In the genomic region with DNA sequence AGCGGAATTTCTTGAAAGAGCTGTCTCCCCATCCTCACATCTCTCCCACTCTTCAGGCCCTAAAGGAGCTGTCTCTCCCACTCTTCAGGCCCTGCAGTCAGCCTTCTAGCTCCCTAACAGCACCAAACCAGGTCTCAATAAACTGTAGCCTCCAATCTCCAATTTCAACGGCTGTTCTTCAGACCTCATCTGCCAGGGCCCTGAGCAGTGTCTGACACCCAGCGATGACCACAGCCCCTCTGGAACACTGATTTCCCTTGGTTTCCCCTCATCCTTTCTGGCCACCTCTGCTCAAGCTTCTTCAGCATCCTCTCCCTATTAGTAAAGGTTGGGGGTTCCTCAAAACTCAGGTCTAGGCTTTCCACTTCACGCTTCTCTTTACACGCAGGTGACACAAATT, we compare ENCODE assay signal across 16 cellular contexts. TPM values are rescaled to one million over a fixed set of nuclear protein-coding genes. Genes with fewer than 3 reads are reported as not detected.
DNase-seq lines count a peak whose midpoint lies in the region; ATAC-seq and TF ChIP-seq lines count a peak whose summit lies in the region.
"Had no signal": no experiment of that assay in that cellular context is flagged by ENCODE, and none has a peak within 500 bp of the region (broad histone marks: within the 10 kb centered on the region; RNA-seq: fewer than 3 reads in every experiment).

No MANE protein-coding gene starts in this region.

- peaks cover 9% of the 10 kb centered on the region for H3K36me3 Mint-ChIP-seq in endothelial cell (ENCODE audit: low read depth, unreplicated experiment)
- H3K36me3 Mint-ChIP-seq in stimulated activated effector memory CD8-positive, alpha-beta T cell treated with anti-CD3 and anti-CD28 coated beads, Interleukin-12 subunit alpha, Interleukin-12 subunit beta, amount 100 ng/mL, for 72 hours: no peaks in the 10 kb centered on the region

- H3K27ac Mint-ChIP-seq in endothelial cell (ENCODE audit: unreplicated experiment): no peak overlapping the region
- H3K27ac Mint-ChIP-seq in stimulated activated effector memory CD8-positive, alpha-beta T cell treated with anti-CD3 and anti-CD28 coated beads, Interleukin-12 subunit alpha, Interleukin-12 subunit beta, amount 100 ng/mL, for 72 hours: peak overlapping the region; percentile 7

- POLR2A ChIA-PET in A673 (lab: Charles Lee; ENCODE audit: low non-redundant PET): interaction anchor here (0.5 kb wide), 1 partner anchor 23 kb away, joined by 3 read pairs; no protein-coding TSS in a partner anchor

- H3K27me3 ChIP-seq in Peyer's patch (no peaks in the 10 kb centered on the region), A673 (replicated peaks; ENCODE audit: insufficient read depth, low read depth, low read length, poor library complexity) (no peaks in the 10 kb centered on the region)
- H3K27me3 ChIP-seq: adrenal gland, colonic mucosa, ovary had no signal

- H3K4me3 ChIP-seq in Peyer's patch (no peak overlapping the region), A673 (ENCODE audit: low read depth, low read length, poor library complexity, severe bottlenecking) (no peak overlapping the region)
- H3K4me3 ChIP-seq: adrenal gland, colonic mucosa, lower lobe of right lung, ovary had no signal

- peaks cover 30% of the 10 kb centered on the region for H3K4me1 Mint-ChIP-seq in endothelial cell (ENCODE audit: unreplicated experiment)
- peaks cover 40% of the 10 kb centered on the region for H3K4me1 Mint-ChIP-seq in stimulated activated effector memory CD8-positive, alpha-beta T cell treated with anti-CD3 and anti-CD28 coated beads, Interleukin-12 subunit alpha, Interleukin-12 subunit beta, amount 100 ng/mL, for 72 hours

- no peaks in the 10 kb centered on the region for H3K9me3 Mint-ChIP-seq in endothelial cell (ENCODE audit: unreplicated experiment)
- no peaks in the 10 kb centered on the region for H3K9me3 Mint-ChIP-seq in stimulated activated effector memory CD8-positive, alpha-beta T cell treated with anti-CD3 and anti-CD28 coated beads, Interleukin-12 subunit alpha, Interleukin-12 subunit beta, amount 100 ng/mL, for 72 hours

- H3K27ac ChIP-seq in Peyer's patch (no peak overlapping the region), A673 (ENCODE audit: low read depth, low read length, poor library complexity, severe bottlenecking) (no peak overlapping the region)
- H3K27ac ChIP-seq: adrenal gland, colonic mucosa, lower lobe of right lung, ovary had no signal

- no peak for TF ChIP-seq POLR2A in Peyer's patch (IDR thresholded peaks at IDR 0.05)

- CTCF ChIA-PET in A673 (lab: Charles Lee): no interaction called here

- peaks cover 3 to 35% (median 8%) of the 10 kb centered on the region in 4 donors for H3K4me1 ChIP-seq in Peyer's patch
- peaks cover 18% of the 10 kb centered on the region for H3K4me1 ChIP-seq in A673 (ENCODE audit: insufficient read depth, low read length, poor library complexity, severe bottlenecking)
- H3K4me1 ChIP-seq: colonic mucosa had no signal

- no peak for ATAC-seq in stimulated activated effector memory CD8-positive, alpha-beta T cell treated with anti-CD3 and anti-CD28 coated beads, Interleukin-12 subunit alpha, Interleukin-12 subunit beta, amount 100 ng/mL, for 72 hours
- no peak for ATAC-seq in GM18519 (IDR thresholded peaks at IDR 0.05; ENCODE audit: low FRiP score, unreplicated experiment)
- ATAC-seq: lower lobe of right lung had no signal

- peaks cover 13% of the 10 kb centered on the region for H3K27me3 Mint-ChIP-seq in endothelial cell (ENCODE audit: unreplicated experiment)

- peak overlapping the region; percentile 85 for H3K4me3 Mint-ChIP-seq in endothelial cell (ENCODE audit: unreplicated experiment)
- H3K4me3 Mint-ChIP-seq in stimulated activated effector memory CD8-positive, alpha-beta T cell treated with anti-CD3 and anti-CD28 coated beads, Interleukin-12 subunit alpha, Interleukin-12 subunit beta, amount 100 ng/mL, for 72 hours: peak overlapping the region; percentile 65

- intact Hi-C loops in A673 (cut with micrococcal nuclease; ENCODE audit: unreplicated experiment): no loop called here

- TF ChIP-seq CTCF in Peyer's patch (IDR thresholded peaks at IDR 0.05) (no peak), endothelial cell (IDR thresholded peaks at IDR 0.05; ENCODE audit: unreplicated experiment) (no peak), A673 (conservative IDR thresholded peaks at IDR 0.05; ENCODE audit: low read depth, low read length) (no peak)

- BruUV-seq in A673 (replicated peaks; lab: Mats Ljungman, UMichigan): no TSS peak

- H3K9me3 ChIP-seq in Peyer's patch: no peaks in the 10 kb centered on the region
- no peaks in the 10 kb centered on the region for H3K9me3 ChIP-seq in A673 (ENCODE audit: low read depth, low read length, poor library complexity, severe bottlenecking)
- H3K9me3 ChIP-seq: adrenal gland, colonic mucosa, lower lobe of right lung, ovary had no signal

- H3K36me3 ChIP-seq in Peyer's patch (no peaks in the 10 kb centered on the region), A673 (ENCODE audit: insufficient read depth, low read length, poor library complexity, severe bottlenecking) (no peaks in the 10 kb centered on the region)
- H3K36me3 ChIP-seq: adrenal gland, colonic mucosa, lower lobe of right lung, ovary had no signal

- peak; percentile 44 for DNase-seq in activated effector memory CD4-positive, alpha-beta T cell treated with anti-CD3 and anti-CD28 coated beads, Interleukin-2, amount 50 U/mL, for 16 hours
- no peak for DNase-seq in activated effector memory CD4-positive, alpha-beta T cell treated with Interleukin-2 at 50 U/mL for 16 hours
- DNase-seq in Peyer's patch: peak; percentile 4 to 21 (median 10)
- no peak for DNase-seq in endothelial cell (ENCODE audit: low spot score)
- no peak for DNase-seq in stimulated activated effector memory CD8-positive, alpha-beta T cell treated with anti-CD3 and anti-CD28 coated beads, Interleukin-12 subunit alpha, Interleukin-12 subunit beta, amount 100 ng/mL, for 72 hours (ENCODE audit: low spot score in 2 of 2)
- DNase-seq in GM19240 (ENCODE audit: insufficient read length, low spot score): no peak
- DNase-seq in A673 (ENCODE audit: low spot score): no peak
- DNase-seq: activated CD4-positive, alpha-beta T cell treated with anti-CD3 and anti-CD28 coated beads for 1 hour; colonic mucosa; lower lobe of right lung; NCI-H1105 treated with DMSO at 0.1 percent for 48 hours; NCI-H345; trophoblast cell had no signal

RNA-seq across cellular contexts. Expression of gene P4HA2, which starts 1.6 kb away (rescaled TPM):
- total RNA-seq in Peyer's patch (10 to 100 TPM; 21.5 to 81.4 (median 51.2) TPM), endothelial cell (ENCODE audit: unreplicated experiment) (9.9 TPM), A673 (2021) (2.8 and 3.3 TPM in 2 replicates)

RNA-seq across cellular contexts. Expression of gene PDLIM4, which starts 28.3 kb away (rescaled TPM):
- total RNA-seq in Peyer's patch (10 to 100 TPM in 3 of 4 donors, 1 to 10 TPM in 1; 4.6 to 27.2 (median 18.5) TPM), endothelial cell (ENCODE audit: unreplicated experiment) (8.5 TPM), A673 (2021) (6.0 and 8.9 TPM in 2 replicates)

Comparison
In these comparisons a context has a peak if more than half of its experiments do, and no peak if none do; other contexts are left out.
1. DNase-seq: peak in activated effector memory CD4-positive, alpha-beta T cell treated with anti-CD3 and anti-CD28 coated beads, Interleukin-2, amount 50 U/mL, for 16 hours (single experiment) and Peyer's patch (3 of 3); none in activated effector memory CD4-positive, alpha-beta T cell treated with Interleukin-2 at 50 U/mL for 16 hours (single experiment), endothelial cell (single experiment), stimulated activated effector memory CD8-positive, alpha-beta T cell treated with anti-CD3 and anti-CD28 coated beads, Interleukin-12 subunit alpha, Interleukin-12 subunit beta, amount 100 ng/mL, for 72 hours (0 of 2), GM19240 (single experiment) and A673 (single experiment).